29 cellular contexts compared by ENCODE assay signal in the genomic region with DNA sequence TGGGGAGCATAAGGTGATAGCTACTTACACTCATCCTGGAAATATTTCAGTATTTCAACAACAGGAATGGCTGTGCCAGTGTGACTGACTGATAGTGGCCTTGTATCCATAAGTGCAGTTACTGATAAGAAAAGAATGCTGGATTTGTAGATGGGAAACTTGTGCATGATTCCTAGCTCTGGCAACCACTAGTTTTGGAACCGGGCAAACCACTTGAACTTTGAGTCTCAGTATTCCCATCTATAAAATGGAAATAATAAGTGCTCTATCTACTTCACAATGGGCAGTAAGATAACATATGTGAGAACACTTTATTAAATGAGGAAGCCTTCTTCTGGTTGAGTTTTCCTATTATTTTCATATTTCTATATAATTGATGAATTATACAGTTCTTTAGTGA.
"Had no signal": no experiment of that assay in that cellular context is flagged by ENCODE, and none has a peak within 500 bp of the region (broad histone marks: within the 10 kb centered on the region; RNA-seq: fewer than 3 reads in every experiment).

No MANE protein-coding gene starts in this region.

- H3K9me3 Mint-ChIP-seq: dendritic cell treated with granulocyte-macrophage colony-stimulating factor and Interleukin-4, amounts not matched to agents 40 ng/mL and 50 ng/mL, for 4 days; effector memory CD8-positive, alpha-beta T cell; endodermal cell had no signal

- H3K27ac ChIP-seq: colonic mucosa, coronary artery, dorsolateral prefrontal cortex, epithelial cell of prostate, esophagus muscularis mucosa, esophagus squamous epithelium, foreskin keratinocyte, gastrocnemius medialis, gastroesophageal sphincter, heart left ventricle, heart right ventricle had no signal

- H3K9me3 ChIP-seq: colonic mucosa, esophagus muscularis mucosa, esophagus squamous epithelium, gastrocnemius medialis, gastroesophageal sphincter, heart left ventricle, heart right ventricle had no signal

- H3K4me3 Mint-ChIP-seq: dendritic cell treated with granulocyte-macrophage colony-stimulating factor and Interleukin-4, amounts not matched to agents 40 ng/mL and 50 ng/mL, for 4 days; effector memory CD8-positive, alpha-beta T cell; endodermal cell had no signal

- H3K4me1 ChIP-seq: colonic mucosa, esophagus squamous epithelium, foreskin keratinocyte, gastrocnemius medialis had no signal

- H3K36me3 ChIP-seq: colonic mucosa, esophagus muscularis mucosa, esophagus squamous epithelium, gastrocnemius medialis, gastroesophageal sphincter, heart left ventricle, heart right ventricle had no signal

- FAIRE-seq: colon, endometrium, endothelial cell of umbilical vein, frontal cortex had no signal

- H3K27me3 ChIP-seq: colonic mucosa, dorsolateral prefrontal cortex, esophagus muscularis mucosa, esophagus squamous epithelium, gastrocnemius medialis, gastroesophageal sphincter, heart right ventricle had no signal

- H3K4me3 ChIP-seq: colonic mucosa, coronary artery, dorsolateral prefrontal cortex, esophagus muscularis mucosa, esophagus squamous epithelium, gastrocnemius medialis, gastroesophageal sphincter, heart left ventricle, heart right ventricle had no signal

- ATAC-seq: effector memory CD8-positive, alpha-beta T cell; esophagus mucosa; foreskin keratinocyte; gastrocnemius medialis; gastroesophageal sphincter; heart left ventricle; heart right ventricle had no signal

- DNase-seq: colonic mucosa; cortex of kidney; dermis blood vessel endothelial cell; dorsolateral prefrontal cortex; effector CD4-positive, alpha-beta T cell; effector CD8-positive, alpha-beta T cell; effector memory CD4-positive, alpha-beta T cell; effector memory CD8-positive, alpha-beta T cell; endodermal cell; erythroblast; esophagus squamous epithelium; foreskin fibroblast; foreskin keratinocyte; foreskin melanocyte; gastrocnemius medialis; glutamatergic neuron; head of caudate nucleus; heart left ventricle; heart right ventricle had no signal

- H3K27ac Mint-ChIP-seq: dendritic cell treated with granulocyte-macrophage colony-stimulating factor and Interleukin-4, amounts not matched to agents 40 ng/mL and 50 ng/mL, for 4 days; effector memory CD8-positive, alpha-beta T cell; endodermal cell had no signal
